8 cellular contexts compared by ENCODE assay signal in genomic region chr3:12965999-12966846, GRCh38.
DNase-seq lines count a peak whose midpoint lies in the region; ATAC-seq and TF ChIP-seq lines count a peak whose summit lies in the region.

No MANE protein-coding gene starts in this region.

- H3K4me3 ChIP-seq in ACC112 (ENCODE audit: low read depth, low read length) (peak overlapping the region; percentile 90), coronary artery (peak overlapping the region; percentile 98)
- H3K4me3 ChIP-seq in naive thymus-derived CD4-positive, alpha-beta T cell (ENCODE audit: low read length): no peak overlapping the region

- peaks cover 58 to 94% (median 88%) of the 10 kb centered on the region in 7 donors for H3K4me1 Mint-ChIP-seq in naive thymus-derived CD4-positive, alpha-beta T cell

- intact Hi-C loops in naive thymus-derived CD4-positive, alpha-beta T cell (cut with micrococcal nuclease): loop anchor here (2.0 to 10.0 kb wide), 6 partner anchors 15 to 1979 kb away; partner anchors contain the start of genes CCDC174 (in 1 of the 2), NR2C2 (in 1 of the 2) and RAF1 (in 1 of the 2)

- peaks cover 44% of the 10 kb centered on the region for H3K79me2 ChIP-seq in ACC112 (ENCODE audit: control insufficient read depth, insufficient read depth, low read length, unreplicated experiment)

- H3K9me3 ChIP-seq in naive thymus-derived CD4-positive, alpha-beta T cell (ENCODE audit: control insufficient read depth in 2 of 3, low read length in 3 of 3): no peaks in the 10 kb centered on the region

- no peak for ATAC-seq in naive thymus-derived CD4-positive, alpha-beta T cell
- no peak for ATAC-seq in GM19351 (IDR thresholded peaks at IDR 0.05; ENCODE audit: unreplicated experiment)

- H3K36me3 Mint-ChIP-seq in naive thymus-derived CD4-positive, alpha-beta T cell: no peaks in the 10 kb centered on the region

- peak overlapping the region; percentile 63 to 88 (median 82) for H3K4me3 Mint-ChIP-seq in naive thymus-derived CD4-positive, alpha-beta T cell

- peaks cover 0 to 1% (median 0%) of the 10 kb centered on the region in 11 donors for H3K9me3 Mint-ChIP-seq in naive thymus-derived CD4-positive, alpha-beta T cell

- peaks cover 3% of the 10 kb centered on the region for H3K4me1 ChIP-seq in ACC112 (ENCODE audit: control insufficient read depth, insufficient read depth, low read length, unreplicated experiment)
- H3K4me1 ChIP-seq in naive thymus-derived CD4-positive, alpha-beta T cell (ENCODE audit: control insufficient read depth in 2 of 2, insufficient read depth in 2 of 2, low read length in 2 of 2): peaks cover 55 to 59% of the 10 kb centered on the region in 2 donors

- no peaks in the 10 kb centered on the region for H3K36me3 ChIP-seq in ACC112 (ENCODE audit: insufficient read depth, low read length)
- H3K36me3 ChIP-seq in naive thymus-derived CD4-positive, alpha-beta T cell (ENCODE audit: control insufficient read depth in 2 of 3, insufficient read depth in 3 of 3, low read length in 3 of 3): peaks cover 0 to 4% (median 0%) of the 10 kb centered on the region in 3 experiments

- H3K27me3 ChIP-seq in ACC112 (ENCODE audit: insufficient read depth, low read length): 0 out of 2 replicates have a peak, but pooled peaks cover 6% of the 10 kb centered on the region
- no peaks in the 10 kb centered on the region for H3K27me3 ChIP-seq in naive thymus-derived CD4-positive, alpha-beta T cell (ENCODE audit: control insufficient read depth in 2 of 2, insufficient read depth in 2 of 2, low read length in 2 of 2)

- POLR2A ChIA-PET in naive thymus-derived CD4-positive, alpha-beta T cell (lab: Charles Lee): interaction anchor here (0.6 to 1.4 kb wide), 7 partner anchors 22 to 513 kb away, joined by 3 to 4 read pairs (median 4); no protein-coding TSS in a partner anchor

- peaks cover 0 to 5% (median 0%) of the 10 kb centered on the region in 5 donors for H3K27me3 Mint-ChIP-seq in naive thymus-derived CD4-positive, alpha-beta T cell

- H3K27ac Mint-ChIP-seq in naive thymus-derived CD4-positive, alpha-beta T cell: peak overlapping the region in 5 of 9 donors; percentile 23 to 86 (median 78)

- CTCF ChIA-PET in naive thymus-derived CD4-positive, alpha-beta T cell (lab: Charles Lee): interaction anchor here (0.8 to 1.2 kb wide), 2 partner anchors 18 to 124 kb away, joined by 3 to 4 read pairs; no protein-coding TSS in a partner anchor

- H3K27ac ChIP-seq in ACC112 (ENCODE audit: low read depth, low read length): no peak overlapping the region
- peak overlapping the region; percentile 75 to 96 for H3K27ac ChIP-seq in coronary artery
- no peak overlapping the region for H3K27ac ChIP-seq in naive thymus-derived CD4-positive, alpha-beta T cell (ENCODE audit: low read depth, low read length)

- TF ChIP-seq CTCF in coronary artery (IDR thresholded peaks at IDR 0.05): no peak

- peak; percentile 25 for DNase-seq in NCI-H1092 (lab: John Stamatoyannopoulos, UW)
- no peak for DNase-seq in coronary artery (ENCODE audit: low spot score)
- DNase-seq in naive thymus-derived CD4-positive, alpha-beta T cell: no peak
- DNase-seq in GM03348 (ENCODE audit: low spot score): no peak
- DNase-seq in dermis blood vessel endothelial cell: no peak
- DNase-seq in activated gamma-delta T cell treated with Interleukin-2 at 50 U/mL for 16 hours: no peak

- H2AFZ ChIP-seq in ACC112 (ENCODE audit: low read length, unreplicated experiment): no peak overlapping the region

Comparison
In these comparisons a context has a peak if more than half of its experiments do, and no peak if none do; other contexts are left out.
1. H3K27ac ChIP-seq: peak in coronary artery (2 of 2); none in ACC112 (single experiment) and naive thymus-derived CD4-positive, alpha-beta T cell (single experiment).